In the genomic region with DNA sequence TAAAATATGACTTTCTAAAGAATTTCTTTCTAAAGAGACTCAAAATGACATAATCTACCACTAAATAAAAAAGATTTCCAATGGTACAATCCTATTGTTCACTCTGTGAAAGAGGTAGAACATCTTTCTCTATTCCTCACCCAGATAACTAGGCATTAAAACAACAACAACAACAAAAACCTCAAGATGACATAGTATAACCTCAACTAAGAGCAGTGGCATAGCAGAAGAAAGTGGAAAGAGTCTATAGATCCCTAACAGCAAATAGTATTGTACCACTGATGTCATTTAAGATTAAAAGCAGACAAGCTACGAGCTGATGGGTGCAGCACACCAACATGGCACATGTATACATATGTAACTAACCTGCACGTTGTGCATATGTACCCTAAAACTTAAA, we compare ENCODE assay signal across 17 cellular contexts. TPM values are rescaled to one million over a fixed set of nuclear protein-coding genes. Genes with fewer than 3 reads are reported as not detected.
A peak's percentile ranks its signal among the peaks of the same experiment; 100 is the strongest.
DNase-seq lines count a peak whose midpoint lies in the region; ATAC-seq and TF ChIP-seq lines count a peak whose summit lies in the region.
"Had no signal": no experiment of that assay in that cellular context is flagged by ENCODE, and none has a peak within 500 bp of the region (broad histone marks: within the 10 kb centered on the region; RNA-seq: fewer than 3 reads in every experiment).

No MANE protein-coding gene starts in this region.

- intact Hi-C loops in CD8-positive, alpha-beta T cell (cut with DNase I, micrococcal nuclease), result no loop called here
- intact Hi-C loops in psoas muscle (cut with DNase I), result loop anchor here in 1 of 2 donors (10.0 kb wide), 1 partner anchor 200 kb away; no protein-coding TSS in a partner anchor

- peaks cover 58% of the 10 kb centered on the region for H3K4me1 Mint-ChIP-seq in activated naive CD4-positive, alpha-beta T cell treated with anti-CD3 and anti-CD28 coated beads, Interleukin-2, amount 50 U/mL, for 24 hours
- H3K4me1 Mint-ChIP-seq in activated naive CD4-positive, alpha-beta T cell treated with anti-CD3 and anti-CD28 coated beads, Interleukin-2, amount 10 ng/mL, durations not matched to agents 7 days and 5 days, result peaks cover 28% of the 10 kb centered on the region
- H3K4me1 Mint-ChIP-seq in CD8-positive, alpha-beta T cell (ENCODE audit: low read depth), result peaks cover 52% of the 10 kb centered on the region
- peaks cover 32% of the 10 kb centered on the region for H3K4me1 Mint-ChIP-seq in T-helper 2 cell treated with Interferon-gamma antibody and Interleukin-4, amounts not matched to agents 5 μg/mL and 100 μg/mL, for 36 hours (ENCODE audit: low read depth)

- H3K27ac Mint-ChIP-seq in activated naive CD4-positive, alpha-beta T cell treated with anti-CD3 and anti-CD28 coated beads, Interleukin-2, amount 50 U/mL, for 24 hours, result peak overlapping the region; percentile 1
- no peak overlapping the region for H3K27ac Mint-ChIP-seq in activated naive CD4-positive, alpha-beta T cell treated with anti-CD3 and anti-CD28 coated beads, Interleukin-2, amount 10 ng/mL, durations not matched to agents 7 days and 5 days
- peak overlapping the region; percentile 50 for H3K27ac Mint-ChIP-seq in CD8-positive, alpha-beta T cell
- peak overlapping the region; percentile 37 for H3K27ac Mint-ChIP-seq in T-helper 2 cell treated with Interferon-gamma antibody and Interleukin-4, amounts not matched to agents 5 μg/mL and 100 μg/mL, for 36 hours
- H3K27ac Mint-ChIP-seq: B cell had no signal

- POLR2A ChIA-PET in CD8-positive, alpha-beta T cell (lab: Charles Lee), result no interaction called here

- WGBS in psoas muscle, 3 donors, result 93 to 96% (median 95%) methylated on average over 2 of the region's 2 CpGs

- no peaks in the 10 kb centered on the region for H3K36me3 ChIP-seq in CD8-positive, alpha-beta T cell (ENCODE audit: insufficient read depth, low read length)
- peaks cover 0 to 21% of the 10 kb centered on the region in 2 donors for H3K36me3 ChIP-seq in psoas muscle (ENCODE audit: insufficient read depth in 1 of 2, low read depth in 1 of 2)

- CTCF ChIA-PET in activated naive CD4-positive, alpha-beta T cell treated with anti-CD3 and anti-CD28 coated beads, Interleukin-2, amount 10 ng/mL, durations not matched to agents 7 days and 5 days (lab: Charles Lee), result interaction anchor here (1.2 kb wide), 1 partner anchor 394 kb away, joined by 3 read pairs; no protein-coding TSS in a partner anchor
- CTCF ChIA-PET in CD8-positive, alpha-beta T cell (lab: Charles Lee), result interaction anchor here (1.5 kb wide), 1 partner anchor 402 kb away, joined by 5 read pairs; no protein-coding TSS in a partner anchor

- no peak for ATAC-seq in CD8-positive, alpha-beta T cell
- ATAC-seq in GM18909 (IDR thresholded peaks at IDR 0.05; ENCODE audit: poor library complexity, unreplicated experiment) (no peak), HG02840 (IDR thresholded peaks at IDR 0.05; ENCODE audit: low FRiP score, unreplicated experiment) (no peak), psoas muscle (no peak)
- ATAC-seq: HCT116, HepG2 had no signal

- no peaks in the 10 kb centered on the region for H3K9me3 Mint-ChIP-seq in activated naive CD4-positive, alpha-beta T cell treated with anti-CD3 and anti-CD28 coated beads, Interleukin-2, amount 50 U/mL, for 24 hours
- no peaks in the 10 kb centered on the region for H3K9me3 Mint-ChIP-seq in activated naive CD4-positive, alpha-beta T cell treated with anti-CD3 and anti-CD28 coated beads, Interleukin-2, amount 10 ng/mL, durations not matched to agents 7 days and 5 days
- no peaks in the 10 kb centered on the region for H3K9me3 Mint-ChIP-seq in CD8-positive, alpha-beta T cell
- no peaks in the 10 kb centered on the region for H3K9me3 Mint-ChIP-seq in T-helper 2 cell treated with Interferon-gamma antibody and Interleukin-4, amounts not matched to agents 5 μg/mL and 100 μg/mL, for 36 hours
- H3K9me3 Mint-ChIP-seq: IgD-negative memory B cell had no signal

- no peak for DNase-seq in activated naive CD4-positive, alpha-beta T cell treated with anti-CD3 and anti-CD28 coated beads, Interleukin-2, amount 10 ng/mL, durations not matched to agents 7 days and 5 days
- DNase-seq in CD8-positive, alpha-beta T cell, result no peak
- DNase-seq in T-helper 2 cell treated with Interferon-gamma antibody and Interleukin-4, amounts not matched to agents 5 μg/mL and 100 μg/mL, for 36 hours (ENCODE audit: low spot score), result no peak
- DNase-seq in psoas muscle, result no peak
- DNase-seq: DMS153, DMS79, GDM1, GOT3, H7 had no signal

- no peak overlapping the region for H3K4me3 ChIP-seq in CD8-positive, alpha-beta T cell (ENCODE audit: low read depth, low read length)
- H3K4me3 ChIP-seq in psoas muscle, result no peak overlapping the region
- H3K4me3 ChIP-seq: BLaER1 treated with 17β-estradiol and CSF1 and Interleukin-3, amounts not matched to agents 10 nM and 100 nM had no signal

- H3K27me3 ChIP-seq in CD8-positive, alpha-beta T cell (ENCODE audit: insufficient read depth, low read length), result no peaks in the 10 kb centered on the region
- no peaks in the 10 kb centered on the region for H3K27me3 ChIP-seq in psoas muscle (ENCODE audit: insufficient read depth in 3 of 3, low read length in 2 of 3)
- H3K27me3 ChIP-seq: BLaER1 treated with 17β-estradiol and CSF1 and Interleukin-3, amounts not matched to agents 10 nM and 100 nM had no signal

- no peak overlapping the region for H3K27ac ChIP-seq in CD8-positive, alpha-beta T cell (ENCODE audit: low read depth, low read length)
- no peak overlapping the region for H3K27ac ChIP-seq in psoas muscle
- H3K27ac ChIP-seq: BLaER1 treated with 17β-estradiol and CSF1 and Interleukin-3, amounts not matched to agents 10 nM and 100 nM had no signal

- H3K4me1 ChIP-seq in CD8-positive, alpha-beta T cell (ENCODE audit: insufficient read depth, low read length), result peaks cover 18% of the 10 kb centered on the region
- peaks cover 30% of the 10 kb centered on the region for H3K4me1 ChIP-seq in psoas muscle

- H3K36me3 Mint-ChIP-seq in activated naive CD4-positive, alpha-beta T cell treated with anti-CD3 and anti-CD28 coated beads, Interleukin-2, amount 50 U/mL, for 24 hours, result peaks cover 13% of the 10 kb centered on the region
- peaks cover 16% of the 10 kb centered on the region for H3K36me3 Mint-ChIP-seq in activated naive CD4-positive, alpha-beta T cell treated with anti-CD3 and anti-CD28 coated beads, Interleukin-2, amount 10 ng/mL, durations not matched to agents 7 days and 5 days
- H3K36me3 Mint-ChIP-seq in CD8-positive, alpha-beta T cell, result peaks cover 26% of the 10 kb centered on the region
- peaks cover 6% of the 10 kb centered on the region for H3K36me3 Mint-ChIP-seq in T-helper 2 cell treated with Interferon-gamma antibody and Interleukin-4, amounts not matched to agents 5 μg/mL and 100 μg/mL, for 36 hours (ENCODE audit: low read depth)

- no peak overlapping the region for H3K4me3 Mint-ChIP-seq in activated naive CD4-positive, alpha-beta T cell treated with anti-CD3 and anti-CD28 coated beads, Interleukin-2, amount 50 U/mL, for 24 hours
- no peak overlapping the region for H3K4me3 Mint-ChIP-seq in activated naive CD4-positive, alpha-beta T cell treated with anti-CD3 and anti-CD28 coated beads, Interleukin-2, amount 10 ng/mL, durations not matched to agents 7 days and 5 days
- H3K4me3 Mint-ChIP-seq in CD8-positive, alpha-beta T cell, result no peak overlapping the region
- no peak overlapping the region for H3K4me3 Mint-ChIP-seq in T-helper 2 cell treated with Interferon-gamma antibody and Interleukin-4, amounts not matched to agents 5 μg/mL and 100 μg/mL, for 36 hours
- H3K4me3 Mint-ChIP-seq: B cell had no signal

- no peaks in the 10 kb centered on the region for H3K9me3 ChIP-seq in CD8-positive, alpha-beta T cell (ENCODE audit: low read length)
- no peaks in the 10 kb centered on the region for H3K9me3 ChIP-seq in psoas muscle

- no peaks in the 10 kb centered on the region for H3K27me3 Mint-ChIP-seq in activated naive CD4-positive, alpha-beta T cell treated with anti-CD3 and anti-CD28 coated beads, Interleukin-2, amount 50 U/mL, for 24 hours
- no peaks in the 10 kb centered on the region for H3K27me3 Mint-ChIP-seq in activated naive CD4-positive, alpha-beta T cell treated with anti-CD3 and anti-CD28 coated beads, Interleukin-2, amount 10 ng/mL, durations not matched to agents 7 days and 5 days
- H3K27me3 Mint-ChIP-seq in CD8-positive, alpha-beta T cell (ENCODE audit: low read depth), result no peaks in the 10 kb centered on the region
- no peaks in the 10 kb centered on the region for H3K27me3 Mint-ChIP-seq in T-helper 2 cell treated with Interferon-gamma antibody and Interleukin-4, amounts not matched to agents 5 μg/mL and 100 μg/mL, for 36 hours (ENCODE audit: low read depth)
- H3K27me3 Mint-ChIP-seq: B cell, IgD-negative memory B cell had no signal

- no peak for TF ChIP-seq CTCF in CD8-positive, alpha-beta T cell (IDR thresholded peaks at IDR 0.05)
- TF ChIP-seq CTCF in psoas muscle (IDR thresholded peaks at IDR 0.05), result no peak

RNA-seq across cellular contexts. Expression of gene RAPGEF6, which starts 29.9 kb away (rescaled TPM):
- 10 to 100 TPM; 64.3 to 71.7 TPM for total RNA-seq in CD8-positive, alpha-beta T cell
- 10 to 100 TPM in 1 of 4 donors, 1 to 10 TPM in 3; 6.9 to 14.1 (median 7.4) TPM for total RNA-seq in psoas muscle
- polyA plus RNA-seq in psoas muscle, result 1 to 10 TPM; 1.7 to 3.4 (median 2.0) TPM

Comparison
In these comparisons a context has a peak if more than half of its experiments do, and no peak if none do; other contexts are left out.
1. RNA of gene RAPGEF6, which starts 29.9 kb away (total RNA-seq): 64.3 to 71.7 TPM in CD8-positive, alpha-beta T cell; 6.9 to 14.1 TPM in psoas muscle; every median in the first group is over 4 times any median in the second.